2 cellular contexts compared by ENCODE assay signal in the genomic region with DNA sequence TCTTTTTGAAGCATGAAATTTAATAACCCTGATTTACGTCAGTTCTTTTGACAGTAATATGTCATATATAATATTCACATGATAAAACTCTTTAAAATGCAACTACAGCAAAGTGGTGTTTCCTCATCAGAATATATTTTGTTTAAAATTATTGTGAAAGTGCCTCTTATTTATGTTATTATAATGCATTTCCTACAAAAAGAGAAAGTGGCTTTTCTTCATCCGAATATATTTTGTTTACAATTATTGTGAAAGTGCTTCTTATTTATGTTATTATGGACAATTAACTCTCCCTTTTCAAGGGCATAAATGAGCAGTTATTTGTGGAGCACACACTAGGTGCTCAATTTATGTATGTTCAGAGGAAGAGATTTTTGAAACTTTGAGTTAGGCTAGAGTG.
TF ChIP-seq lines count a peak whose summit lies in the region.

No MANE protein-coding gene starts in this region.

TF ChIP-seq in HCT116, 20 proteins besides CTCF, POLR2A, EP300 and RAD21:
- TF ChIP-seq ZFX (IDR thresholded peaks at IDR 0.05) (no peak), SRF (IDR thresholded peaks at IDR 0.05; ENCODE audit: low read depth) (no peak), JUND (IDR thresholded peaks at IDR 0.05) (no peak), CEBPB (IDR thresholded peaks at IDR 0.05; ENCODE audit: low read depth) (no peak), POLR2AphosphoS5 (IDR thresholded peaks at IDR 0.05; ENCODE audit: low read depth, low read length) (no peak), CBX3 (IDR thresholded peaks at IDR 0.05; ENCODE audit: low read depth) (no peak), ELF1 (IDR thresholded peaks at IDR 0.05; ENCODE audit: borderline replicate concordance, low read depth) (no peak), FOSL1 (IDR thresholded peaks at IDR 0.05; ENCODE audit: low read depth) (no peak), TCF7L2 (IDR thresholded peaks at IDR 0.05; ENCODE audit: borderline replicate concordance, extremely low read depth, insufficient read depth, insufficient read length) (no peak), SIN3A (IDR thresholded peaks at IDR 0.05; ENCODE audit: low read depth) (no peak), ZNF274 (IDR thresholded peaks at IDR 0.05; ENCODE audit: low read depth, low read length) (no peak), EGR1 (IDR thresholded peaks at IDR 0.05; ENCODE audit: low read depth) (no peak), YY1 (IDR thresholded peaks at IDR 0.05; ENCODE audit: extremely low read depth, insufficient replicate concordance, low read depth, low read length) (no peak), EZH2phosphoT487 (IDR thresholded peaks at IDR 0.05; ENCODE audit: borderline replicate concordance) (no peak), EZH2 (IDR thresholded peaks at IDR 0.05) (no peak), SP1 (IDR thresholded peaks at IDR 0.05; ENCODE audit: low read depth) (no peak)
- TF ChIP-seq, protein P1, sequence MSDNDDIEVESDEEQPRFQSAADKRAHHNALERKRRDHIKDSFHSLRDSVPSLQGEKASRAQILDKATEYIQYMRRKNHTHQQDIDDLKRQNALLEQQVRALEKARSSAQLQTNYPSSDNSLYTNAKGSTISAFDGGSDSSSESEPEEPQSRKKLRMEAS (IDR thresholded peaks at IDR 0.05), result no peak
- TF ChIP-seq, protein P2, sequence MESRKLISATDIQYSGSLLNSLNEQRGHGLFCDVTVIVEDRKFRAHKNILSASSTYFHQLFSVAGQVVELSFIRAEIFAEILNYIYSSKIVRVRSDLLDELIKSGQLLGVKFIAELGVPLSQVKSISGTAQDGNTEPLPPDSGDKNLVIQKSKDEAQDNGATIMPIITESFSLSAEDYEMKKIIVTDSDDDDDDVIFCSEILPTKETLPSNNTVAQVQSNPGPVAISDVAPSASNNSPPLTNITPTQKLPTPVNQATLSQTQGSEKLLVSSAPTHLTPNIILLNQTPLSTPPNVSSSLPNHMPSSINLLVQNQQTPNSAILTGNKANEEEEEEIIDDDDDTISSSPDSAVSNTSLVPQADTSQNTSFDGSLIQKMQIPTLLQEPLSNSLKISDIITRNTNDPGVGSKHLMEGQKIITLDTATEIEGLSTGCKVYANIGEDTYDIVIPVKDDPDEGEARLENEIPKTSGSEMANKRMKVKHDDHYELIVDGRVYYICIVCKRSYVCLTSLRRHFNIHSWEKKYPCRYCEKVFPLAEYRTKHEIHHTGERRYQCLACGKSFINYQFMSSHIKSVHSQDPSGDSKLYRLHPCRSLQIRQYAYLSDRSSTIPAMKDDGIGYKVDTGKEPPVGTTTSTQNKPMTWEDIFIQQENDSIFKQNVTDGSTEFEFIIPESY (IDR thresholded peaks at IDR 0.05; ENCODE audit: extremely low read depth, insufficient replicate concordance, low read length), result no peak

TF ChIP-seq in K562, 482 proteins besides CTCF, POLR2A, EP300 and RAD21:
- TF ChIP-seq ADNP (tag; IDR thresholded peaks at IDR 0.05) (0 out of 2 replicates have a peak, but pooled peaks have one; percentile 14), HEY1 (CRISPR knock-in tag; IDR thresholded peaks at IDR 0.05; ENCODE audit: borderline replicate concordance) (no peak), SMARCC2 (IDR thresholded peaks at IDR 0.05; ENCODE audit: low read depth) (no peak), RBFOX2 (IDR thresholded peaks at IDR 0.05; ENCODE audit: low read depth, low read length) (no peak), POLR2AphosphoS2 (IDR thresholded peaks at IDR 0.05; ENCODE audit: low read length) (no peak), GABPA (tag; conservative IDR thresholded peaks at IDR 0.05; ENCODE audit: low read depth) (no peak), SAFB2 (IDR thresholded peaks at IDR 0.05; ENCODE audit: borderline replicate concordance, low read depth, low read length, severe bottlenecking) (no peak), NFXL1 (CRISPR knock-in tag; IDR thresholded peaks at IDR 0.05) (no peak), TAL1 (IDR thresholded peaks at IDR 0.05) (no peak), ZNF507 (tag; conservative IDR thresholded peaks at IDR 0.05) (peak; percentile 59), BRCA1 (IDR thresholded peaks at IDR 0.05) (no peak), BRCA1 (CRISPR knock-in tag; IDR thresholded peaks at IDR 0.05) (no peak), FOSL1 (tag; conservative IDR thresholded peaks at IDR 0.05) (no peak), HMGN3 (IDR thresholded peaks at IDR 0.05; ENCODE audit: borderline replicate concordance, extremely low read depth, insufficient read length, low read depth, low read length) (no peak), PPARD (CRISPR knock-in tag; IDR thresholded peaks at IDR 0.05) (no peak), FOS (IDR thresholded peaks at IDR 0.05; ENCODE audit: extremely low read depth, insufficient read length) (no peak), RBM14 (IDR thresholded peaks at IDR 0.05; ENCODE audit: borderline replicate concordance, insufficient read depth, low read depth, low read length) (no peak), ZNF316 (IDR thresholded peaks at IDR 0.05) (peak; percentile 20; the same call in 1 of the 2 replicates), ZNF140 (CRISPR knock-in tag; IDR thresholded peaks at IDR 0.05) (no peak), GTF2E2 (tag; IDR thresholded peaks at IDR 0.05) (no peak), TCF7 (IDR thresholded peaks at IDR 0.05; ENCODE audit: borderline replicate concordance) (no peak)
- TF ChIP-seq, protein P3, sequence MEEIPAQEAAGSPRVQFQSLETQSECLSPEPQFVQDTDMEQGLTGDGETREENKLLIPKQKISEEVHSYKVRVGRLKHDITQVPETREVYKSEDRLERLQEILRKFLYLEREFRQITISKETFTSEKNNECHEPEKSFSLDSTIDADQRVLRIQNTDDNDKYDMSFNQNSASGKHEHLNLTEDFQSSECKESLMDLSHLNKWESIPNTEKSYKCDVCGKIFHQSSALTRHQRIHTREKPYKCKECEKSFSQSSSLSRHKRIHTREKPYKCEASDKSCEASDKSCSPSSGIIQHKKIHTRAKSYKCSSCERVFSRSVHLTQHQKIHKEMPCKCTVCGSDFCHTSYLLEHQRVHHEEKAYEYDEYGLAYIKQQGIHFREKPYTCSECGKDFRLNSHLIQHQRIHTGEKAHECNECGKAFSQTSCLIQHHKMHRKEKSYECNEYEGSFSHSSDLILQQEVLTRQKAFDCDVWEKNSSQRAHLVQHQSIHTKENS (CRISPR knock-in tag; IDR thresholded peaks at IDR 0.05), result no peak
- TF ChIP-seq, protein P4, sequence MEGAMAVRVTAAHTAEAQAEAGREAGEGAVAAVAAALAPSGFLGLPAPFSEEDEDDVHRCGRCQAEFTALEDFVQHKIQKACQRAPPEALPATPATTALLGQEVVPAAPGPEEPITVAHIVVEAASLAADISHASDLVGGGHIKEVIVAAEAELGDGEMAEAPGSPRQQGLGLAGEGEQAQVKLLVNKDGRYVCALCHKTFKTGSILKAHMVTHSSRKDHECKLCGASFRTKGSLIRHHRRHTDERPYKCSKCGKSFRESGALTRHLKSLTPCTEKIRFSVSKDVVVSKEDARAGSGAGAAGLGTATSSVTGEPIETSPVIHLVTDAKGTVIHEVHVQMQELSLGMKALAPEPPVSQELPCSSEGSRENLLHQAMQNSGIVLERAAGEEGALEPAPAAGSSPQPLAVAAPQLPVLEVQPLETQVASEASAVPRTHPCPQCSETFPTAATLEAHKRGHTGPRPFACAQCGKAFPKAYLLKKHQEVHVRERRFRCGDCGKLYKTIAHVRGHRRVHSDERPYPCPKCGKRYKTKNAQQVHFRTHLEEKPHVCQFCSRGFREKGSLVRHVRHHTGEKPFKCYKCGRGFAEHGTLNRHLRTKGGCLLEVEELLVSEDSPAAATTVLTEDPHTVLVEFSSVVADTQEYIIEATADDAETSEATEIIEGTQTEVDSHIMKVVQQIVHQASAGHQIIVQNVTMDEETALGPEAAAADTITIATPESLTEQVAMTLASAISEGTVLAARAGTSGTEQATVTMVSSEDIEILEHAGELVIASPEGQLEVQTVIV (CRISPR knock-in tag; IDR thresholded peaks at IDR 0.05; ENCODE audit: borderline replicate concordance), result no peak
- TF ChIP-seq, protein P5, sequence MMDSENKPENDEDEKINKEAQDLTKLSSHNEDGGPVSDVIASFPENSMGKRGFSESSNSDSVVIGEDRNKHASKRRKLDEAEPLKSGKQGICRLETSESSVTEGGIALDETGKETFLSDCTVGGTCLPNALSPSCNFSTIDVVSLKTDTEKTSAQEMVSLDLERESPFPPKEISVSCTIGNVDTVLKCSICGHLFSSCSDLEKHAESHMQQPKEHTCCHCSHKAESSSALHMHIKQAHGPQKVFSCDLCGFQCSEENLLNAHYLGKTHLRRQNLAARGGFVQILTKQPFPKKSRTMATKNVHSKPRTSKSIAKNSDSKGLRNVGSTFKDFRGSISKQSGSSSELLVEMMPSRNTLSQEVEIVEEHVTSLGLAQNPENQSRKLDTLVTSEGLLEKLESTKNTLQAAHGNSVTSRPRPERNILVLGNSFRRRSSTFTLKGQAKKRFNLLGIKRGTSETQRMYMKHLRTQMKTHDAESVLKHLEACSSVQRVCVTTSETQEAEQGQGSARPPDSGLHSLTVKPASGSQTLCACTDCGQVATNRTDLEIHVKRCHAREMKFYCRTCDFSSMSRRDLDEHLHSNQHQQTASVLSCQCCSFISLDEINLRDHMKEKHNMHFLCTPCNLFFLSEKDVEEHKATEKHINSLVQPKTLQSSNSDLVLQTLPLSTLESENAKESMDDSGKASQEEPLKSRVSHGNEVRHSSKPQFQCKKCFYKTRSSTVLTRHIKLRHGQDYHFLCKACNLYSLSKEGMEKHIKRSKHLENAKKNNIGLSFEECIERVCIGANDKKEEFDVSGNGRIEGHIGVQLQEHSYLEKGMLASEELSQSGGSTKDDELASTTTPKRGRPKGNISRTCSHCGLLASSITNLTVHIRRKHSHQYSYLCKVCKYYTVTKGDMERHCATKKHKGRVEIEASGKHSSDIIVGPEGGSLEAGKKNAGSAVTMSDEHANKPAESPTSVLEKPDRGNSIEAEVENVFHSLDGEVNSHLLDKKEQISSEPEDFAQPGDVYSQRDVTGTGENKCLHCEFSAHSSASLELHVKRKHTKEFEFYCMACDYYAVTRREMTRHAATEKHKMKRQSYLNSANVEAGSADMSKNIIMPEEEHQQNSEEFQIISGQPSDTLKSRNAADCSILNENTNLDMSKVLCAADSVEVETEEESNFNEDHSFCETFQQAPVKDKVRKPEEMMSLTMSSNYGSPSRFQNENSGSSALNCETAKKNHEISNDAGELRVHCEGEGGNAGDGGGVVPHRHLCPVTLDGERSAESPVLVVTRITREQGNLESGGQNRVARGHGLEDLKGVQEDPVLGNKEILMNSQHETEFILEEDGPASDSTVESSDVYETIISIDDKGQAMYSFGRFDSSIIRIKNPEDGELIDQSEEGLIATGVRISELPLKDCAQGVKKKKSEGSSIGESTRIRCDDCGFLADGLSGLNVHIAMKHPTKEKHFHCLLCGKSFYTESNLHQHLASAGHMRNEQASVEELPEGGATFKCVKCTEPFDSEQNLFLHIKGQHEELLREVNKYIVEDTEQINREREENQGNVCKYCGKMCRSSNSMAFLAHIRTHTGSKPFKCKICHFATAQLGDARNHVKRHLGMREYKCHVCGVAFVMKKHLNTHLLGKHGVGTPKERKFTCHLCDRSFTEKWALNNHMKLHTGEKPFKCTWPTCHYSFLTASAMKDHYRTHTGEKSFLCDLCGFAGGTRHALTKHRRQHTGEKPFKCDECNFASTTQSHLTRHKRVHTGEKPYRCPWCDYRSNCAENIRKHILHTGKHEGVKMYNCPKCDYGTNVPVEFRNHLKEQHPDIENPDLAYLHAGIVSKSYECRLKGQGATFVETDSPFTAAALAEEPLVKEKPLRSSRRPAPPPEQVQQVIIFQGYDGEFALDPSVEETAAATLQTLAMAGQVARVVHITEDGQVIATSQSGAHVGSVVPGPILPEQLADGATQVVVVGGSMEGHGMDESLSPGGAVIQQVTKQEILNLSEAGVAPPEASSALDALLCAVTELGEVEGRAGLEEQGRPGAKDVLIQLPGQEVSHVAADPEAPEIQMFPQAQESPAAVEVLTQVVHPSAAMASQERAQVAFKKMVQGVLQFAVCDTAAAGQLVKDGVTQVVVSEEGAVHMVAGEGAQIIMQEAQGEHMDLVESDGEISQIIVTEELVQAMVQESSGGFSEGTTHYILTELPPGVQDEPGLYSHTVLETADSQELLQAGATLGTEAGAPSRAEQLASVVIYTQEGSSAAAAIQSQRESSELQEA (IDR thresholded peaks at IDR 0.05; ENCODE audit: low read depth), result no peak
- TF ChIP-seq, protein P6, sequence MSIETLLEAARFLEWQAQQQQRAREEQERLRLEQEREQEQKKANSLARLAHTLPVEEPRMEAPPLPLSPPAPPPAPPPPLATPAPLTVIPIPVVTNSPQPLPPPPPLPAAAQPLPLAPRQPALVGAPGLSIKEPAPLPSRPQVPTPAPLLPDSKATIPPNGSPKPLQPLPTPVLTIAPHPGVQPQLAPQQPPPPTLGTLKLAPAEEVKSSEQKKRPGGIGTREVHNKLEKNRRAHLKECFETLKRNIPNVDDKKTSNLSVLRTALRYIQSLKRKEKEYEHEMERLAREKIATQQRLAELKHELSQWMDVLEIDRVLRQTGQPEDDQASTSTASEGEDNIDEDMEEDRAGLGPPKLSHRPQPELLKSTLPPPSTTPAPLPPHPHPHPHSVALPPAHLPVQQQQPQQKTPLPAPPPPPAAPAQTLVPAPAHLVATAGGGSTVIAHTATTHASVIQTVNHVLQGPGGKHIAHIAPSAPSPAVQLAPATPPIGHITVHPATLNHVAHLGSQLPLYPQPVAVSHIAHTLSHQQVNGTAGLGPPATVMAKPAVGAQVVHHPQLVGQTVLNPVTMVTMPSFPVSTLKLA (conservative IDR thresholded peaks at IDR 0.05), result no peak
- TF ChIP-seq, protein P7, sequence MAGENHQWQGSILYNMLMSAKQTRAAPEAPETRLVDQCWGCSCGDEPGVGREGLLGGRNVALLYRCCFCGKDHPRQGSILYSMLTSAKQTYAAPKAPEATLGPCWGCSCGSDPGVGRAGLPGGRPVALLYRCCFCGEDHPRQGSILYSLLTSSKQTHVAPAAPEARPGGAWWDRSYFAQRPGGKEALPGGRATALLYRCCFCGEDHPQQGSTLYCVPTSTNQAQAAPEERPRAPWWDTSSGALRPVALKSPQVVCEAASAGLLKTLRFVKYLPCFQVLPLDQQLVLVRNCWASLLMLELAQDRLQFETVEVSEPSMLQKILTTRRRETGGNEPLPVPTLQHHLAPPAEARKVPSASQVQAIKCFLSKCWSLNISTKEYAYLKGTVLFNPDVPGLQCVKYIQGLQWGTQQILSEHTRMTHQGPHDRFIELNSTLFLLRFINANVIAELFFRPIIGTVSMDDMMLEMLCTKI (IDR thresholded peaks at IDR 0.05; ENCODE audit: partially characterized antibody), result no peak
- TF ChIP-seq, protein P8, sequence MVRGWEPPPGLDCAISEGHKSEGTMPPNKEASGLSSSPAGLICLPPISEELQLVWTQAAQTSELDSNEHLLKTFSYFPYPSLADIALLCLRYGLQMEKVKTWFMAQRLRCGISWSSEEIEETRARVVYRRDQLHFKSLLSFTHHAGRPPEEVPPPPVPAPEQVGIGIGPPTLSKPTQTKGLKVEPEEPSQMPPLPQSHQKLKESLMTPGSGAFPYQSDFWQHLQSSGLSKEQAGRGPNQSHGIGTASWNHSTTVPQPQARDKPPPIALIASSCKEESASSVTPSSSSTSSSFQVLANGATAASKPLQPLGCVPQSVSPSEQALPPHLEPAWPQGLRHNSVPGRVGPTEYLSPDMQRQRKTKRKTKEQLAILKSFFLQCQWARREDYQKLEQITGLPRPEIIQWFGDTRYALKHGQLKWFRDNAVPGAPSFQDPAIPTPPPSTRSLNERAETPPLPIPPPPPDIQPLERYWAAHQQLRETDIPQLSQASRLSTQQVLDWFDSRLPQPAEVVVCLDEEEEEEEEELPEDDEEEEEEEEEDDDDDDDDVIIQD (CRISPR knock-in tag; IDR thresholded peaks at IDR 0.05), result no peak
TF ChIP-seq in K562: peak in this region for 3.
